20 cellular contexts compared by ENCODE assay signal in the genomic region with DNA sequence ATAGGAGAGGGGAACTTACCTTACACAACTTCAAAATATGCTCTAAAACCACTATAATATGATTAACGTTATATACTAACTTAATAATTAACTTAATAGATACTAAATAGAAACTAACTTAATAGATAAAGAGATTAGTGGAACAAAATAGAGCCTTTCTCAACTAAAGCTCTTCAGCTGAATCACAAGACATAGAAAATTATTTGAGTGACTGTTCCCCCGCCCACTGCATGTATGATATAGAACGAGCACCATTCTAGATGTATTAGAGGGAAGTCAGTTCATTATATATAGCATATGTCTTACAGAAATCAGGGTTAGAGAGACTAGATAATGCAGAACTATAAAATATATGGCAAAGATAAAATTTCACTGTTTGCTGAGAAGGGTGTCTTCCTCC. TPM values are rescaled to one million over a fixed set of nuclear protein-coding genes. Genes with fewer than 3 reads are reported as not detected.
DNase-seq lines count a peak whose midpoint lies in the region; ATAC-seq, FAIRE-seq and TF ChIP-seq lines count a peak whose summit lies in the region.
"Had no signal": no experiment of that assay in that cellular context is flagged by ENCODE, and none has a peak within 500 bp of the region (broad histone marks: within the 10 kb centered on the region; RNA-seq: fewer than 3 reads in every experiment).

No MANE protein-coding gene starts in this region.

- intact Hi-C loops in heart right ventricle (cut with DNase I) (no loop called here), right cardiac atrium (cut with DNase I) (no loop called here), tibial artery (cut with DNase I; ENCODE audit: low total_unique reads) (no loop called here), adrenal gland (cut with DNase I) (no loop called here)

- no peak for TF ChIP-seq POLR2A in adrenal gland (IDR thresholded peaks at IDR 0.05)

- peaks cover 0 to 59% (median 31%) of the 10 kb centered on the region in 9 donors for H3K4me1 ChIP-seq in heart right ventricle
- no peaks in the 10 kb centered on the region for H3K4me1 ChIP-seq in right cardiac atrium (ENCODE audit: control insufficient read depth, insufficient read depth, low read length)
- peaks cover 0 to 53% (median 8%) of the 10 kb centered on the region in 4 donors for H3K4me1 ChIP-seq in tibial artery
- H3K4me1 ChIP-seq in adrenal gland (replicated peaks in 1 of 2): peaks cover 13 to 27% of the 10 kb centered on the region in 2 donors

- peaks cover 0 to 11% (median 0%) of the 10 kb centered on the region in 11 donors for H3K9me3 ChIP-seq in heart right ventricle
- H3K9me3 ChIP-seq in right cardiac atrium (ENCODE audit: control insufficient read depth, low read length): no peaks in the 10 kb centered on the region
- no peaks in the 10 kb centered on the region for H3K9me3 ChIP-seq in tibial artery
- peaks cover 0 to 1% (median 0%) of the 10 kb centered on the region in 3 donors for H3K9me3 ChIP-seq in adrenal gland (replicated peaks in 1 of 3)
- H3K9me3 ChIP-seq: left lung, SJSA1, transverse colon had no signal

- peak overlapping the region in 6 of 10 donors; percentile 37 to 69 (median 64) for H3K27ac ChIP-seq in heart right ventricle
- H3K27ac ChIP-seq in right cardiac atrium (ENCODE audit: low read length): no peak overlapping the region
- H3K27ac ChIP-seq in tibial artery: peak overlapping the region; percentile 61 to 71
- peak overlapping the region in 1 of 5 donors; percentile 76 for H3K27ac ChIP-seq in adrenal gland

- H3K27me3 ChIP-seq in heart right ventricle: no peaks in the 10 kb centered on the region
- H3K27me3 ChIP-seq in right cardiac atrium (ENCODE audit: control insufficient read depth, insufficient read depth): no peaks in the 10 kb centered on the region
- H3K27me3 ChIP-seq in tibial artery: no peaks in the 10 kb centered on the region
- no peaks in the 10 kb centered on the region for H3K27me3 ChIP-seq in adrenal gland
- H3K27me3 ChIP-seq: left lung, SJSA1, transverse colon had no signal

- ATAC-seq in heart right ventricle: no peak
- ATAC-seq in right cardiac atrium: no peak
- peak; percentile 33 for ATAC-seq in HG03354 (IDR thresholded peaks at IDR 0.05; ENCODE audit: poor library complexity, severe bottlenecking, unreplicated experiment)
- ATAC-seq: HCT116; naive thymus-derived CD8-positive, alpha-beta T cell had no signal

- WGBS in heart right ventricle, 2 donors: 93% methylated on average over 3 of the region's 3 CpGs
- 91% methylated on average over 3 of the region's 3 CpGs for WGBS in right cardiac atrium
- WGBS in adrenal gland, 4 donors: 87 to 91% (median 88%) methylated on average over 3 of the region's 3 CpGs

- H3K4me3 ChIP-seq in heart right ventricle: no peak overlapping the region
- no peak overlapping the region for H3K4me3 ChIP-seq in right cardiac atrium (ENCODE audit: low read length)
- no peak overlapping the region for H3K4me3 ChIP-seq in tibial artery
- H3K4me3 ChIP-seq in adrenal gland: no peak overlapping the region
- H3K4me3 ChIP-seq: left lung, SJSA1, transverse colon had no signal

- FAIRE-seq in colon (lab: Jason Lieb, UNC): peak; percentile 24

- H3K36me3 ChIP-seq in heart right ventricle: peaks cover 0 to 31% (median 0%) of the 10 kb centered on the region in 9 donors
- peaks cover 0 to 8% (median 0%) of the 10 kb centered on the region in 3 donors for H3K36me3 ChIP-seq in tibial artery
- no peaks in the 10 kb centered on the region for H3K36me3 ChIP-seq in adrenal gland (replicated peaks in 1 of 2)
- H3K36me3 ChIP-seq: left lung, SJSA1, transverse colon had no signal

- no peak for TF ChIP-seq CTCF in heart right ventricle (IDR thresholded peaks at IDR 0.05)
- no peak for TF ChIP-seq CTCF in tibial artery (IDR thresholded peaks at IDR 0.05)
- no peak for TF ChIP-seq CTCF in adrenal gland (IDR thresholded peaks at IDR 0.05)

- DNase-seq in heart right ventricle (no peak), right cardiac atrium (no peak), tibial artery (no peak), NCI-H1417 (lab: John Stamatoyannopoulos, UW) (no peak), NCI-H2081 (lab: John Stamatoyannopoulos, UW) (no peak), adrenal gland (no peak)
- DNase-seq: activated CD4-positive, alpha-beta memory T cell treated with anti-CD3 and anti-CD28 coated beads for 36 hours; activated naive CD8-positive, alpha-beta T cell treated with anti-CD3 and anti-CD28 coated beads, Interleukin-2, amount 10 ng/mL, durations not matched to agents 7 days and 5 days; left lung; naive thymus-derived CD8-positive, alpha-beta T cell; NCI-H1105; NCI-H2029; NCI-H2227 treated with DMSO at 0.1 percent for 48 hours; NCI-H526 treated with DMSO at 0.1 percent for 48 hours; occipital lobe; transverse colon had no signal

RNA-seq across cellular contexts. Expression of gene LYPLAL1, which starts 16.3 kb away (rescaled TPM):
- total RNA-seq in heart right ventricle: 100 to 1,000 TPM in 7 of 10 donors, 10 to 100 TPM in 3; 65.9 to 186 (median 120) TPM
- polyA plus RNA-seq in heart right ventricle: 10 to 100 TPM; 22.2 to 93.3 TPM
- total RNA-seq in right cardiac atrium: 10 to 100 TPM; 52.6 to 84.2 (median 58.2) TPM
- polyA plus RNA-seq in right cardiac atrium: 45.8 TPM
- total RNA-seq in adrenal gland: 10 to 100 TPM; 14.9 to 82.7 (median 46.1) TPM
- polyA plus RNA-seq in adrenal gland: 10 to 100 TPM; 64.7 to 82.8 (median 79.4) TPM
